8 cellular contexts compared by ENCODE assay signal in the genomic region with DNA sequence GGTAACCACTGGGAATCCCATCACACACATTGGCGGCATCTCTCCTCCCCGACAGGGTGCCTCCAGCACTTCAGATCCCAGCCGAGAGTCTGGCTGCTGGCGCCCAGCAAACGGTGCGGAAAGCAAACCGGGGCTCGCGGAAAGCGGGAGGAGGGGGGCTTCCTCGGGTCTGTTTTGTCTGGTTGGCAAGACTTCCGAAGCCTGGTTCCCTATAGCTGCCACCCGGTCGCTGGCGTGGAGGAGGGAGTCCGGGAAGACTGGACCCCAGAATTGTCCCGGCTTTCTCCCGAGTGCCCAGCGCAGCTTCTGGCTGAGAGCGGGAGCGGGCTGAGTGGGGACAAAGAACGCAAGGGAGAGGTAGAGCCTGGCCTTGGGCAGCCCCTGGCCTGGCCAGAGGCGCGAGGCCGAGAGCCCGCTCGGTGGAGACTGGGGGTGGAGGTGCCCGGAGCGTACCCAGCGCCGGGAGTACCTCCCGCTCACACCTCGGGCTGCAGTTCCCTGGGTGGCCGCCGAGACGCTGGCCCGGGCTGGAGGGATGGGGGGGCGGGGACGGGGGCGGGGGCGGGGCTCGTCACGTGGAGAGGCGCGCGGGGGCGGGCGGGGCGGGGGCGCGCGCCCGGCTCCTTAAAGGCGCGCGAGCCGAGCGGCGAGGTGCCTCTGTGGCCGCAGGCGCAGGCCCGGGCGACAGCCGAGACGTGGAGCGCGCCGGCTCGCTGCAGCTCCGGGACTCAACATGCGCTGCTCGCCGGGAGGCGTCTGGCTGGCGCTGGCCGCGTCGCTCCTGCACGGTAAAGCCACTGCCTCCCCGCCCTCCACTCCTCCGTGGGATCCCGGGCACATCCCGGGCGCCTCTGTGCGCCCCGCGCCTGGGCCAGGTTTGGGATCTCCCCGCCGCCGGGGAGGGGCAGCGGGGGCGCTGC. TPM values are rescaled to one million over a fixed set of nuclear protein-coding genes. Genes with fewer than 3 reads are reported as not detected.
DNase-seq lines count a peak whose midpoint lies in the region; ATAC-seq and TF ChIP-seq lines count a peak whose summit lies in the region.

A gene (plus strand): TSS at position 654 of the 920 bp plus-strand sequence. CDS start 80 bp downstream, at position 734.

- H3K27me3 ChIP-seq in adrenal gland, result peaks cover 20% of the 10 kb centered on the region

- H3K4me1 ChIP-seq in adrenal gland (replicated peaks in 1 of 2), result peaks cover 0 to 3% of the 10 kb centered on the region in 2 donors

- no peaks in the 10 kb centered on the region for H3K9me3 ChIP-seq in adrenal gland (replicated peaks in 1 of 3)

- H3K4me3 Mint-ChIP-seq in progenitor cell of endocrine pancreas (ENCODE audit: low read depth), result peak within 1 kb of the TSS; percentile 84

- peak within 1 kb of the TSS; percentile 79 for H3K27ac Mint-ChIP-seq in progenitor cell of endocrine pancreas

- H3K27ac ChIP-seq in adrenal gland, result peak within 1 kb of the TSS in 1 of 5 donors; percentile 66

- peaks cover 8% of the 10 kb centered on the region for H3K4me1 Mint-ChIP-seq in progenitor cell of endocrine pancreas (ENCODE audit: low read depth)

- no peaks in the 10 kb centered on the region for H3K36me3 Mint-ChIP-seq in progenitor cell of endocrine pancreas (ENCODE audit: insufficient read depth)

- peak; percentile 59 to 86 for DNase-seq in NCI-H524 (lab: John Stamatoyannopoulos, UW)
- no peak for DNase-seq in NCI-H524 treated with DMSO at 0.1 percent for 48 hours (lab: John Stamatoyannopoulos, UW)
- no peak for DNase-seq in HFF-Myc (ENCODE audit: extremely low read depth, low read depth)
- DNase-seq in NCI-H2227 treated with DMSO at 0.1 percent for 48 hours (lab: John Stamatoyannopoulos, UW), result peak; percentile 66
- peak; percentile 20 to 74 (median 25) for DNase-seq in adrenal gland
- peak; percentile 34 for DNase-seq in hepatic stellate cell (ENCODE audit: low spot score)
- peak; percentile 75 for DNase-seq in progenitor cell of endocrine pancreas (ENCODE audit: low spot score, unreplicated experiment)

- H3K4me3 ChIP-seq in HFF-Myc (replicated peaks; ENCODE audit: low read depth, low read length) (peak within 1 kb of the TSS; percentile 26; the same call in 1 of the 2 replicates), adrenal gland (peak within 1 kb of the TSS in 1 of 4 donors; percentile 58)

- no peak for TF ChIP-seq CTCF in HFF-Myc (IDR thresholded peaks at IDR 0.05; ENCODE audit: low read depth, low read length, missing control alignments)
- peak in 2 of 6 experiments; percentile 23 to 27 for TF ChIP-seq CTCF in adrenal gland (IDR thresholded peaks at IDR 0.05)
- peak; percentile 41 for TF ChIP-seq CTCF in progenitor cell of endocrine pancreas (IDR thresholded peaks at IDR 0.05; ENCODE audit: unreplicated experiment)

- 0 to 1% (median 0%) methylated on average over 4 to 92 of the region's 92 CpGs for WGBS in adrenal gland, 4 donors

- no peaks in the 10 kb centered on the region for H3K9me3 Mint-ChIP-seq in progenitor cell of endocrine pancreas (ENCODE audit: low read depth)

- no peaks in the 10 kb centered on the region for H3K36me3 ChIP-seq in adrenal gland (replicated peaks in 1 of 2)

- intact Hi-C loops in adrenal gland (cut with DNase I), result no loop called here

- peak in 1 of 2 donors; percentile 28 for TF ChIP-seq POLR2A in adrenal gland (IDR thresholded peaks at IDR 0.05)

- no peak for ATAC-seq in HG03039 (IDR thresholded peaks at IDR 0.05; ENCODE audit: unreplicated experiment)

- H3K27me3 Mint-ChIP-seq in progenitor cell of endocrine pancreas, result peaks cover 43% of the 10 kb centered on the region

RNA-seq across cellular contexts. Expression of the gene that starts here (rescaled TPM):
- 10 to 100 TPM in 2 of 8 donors, 1 to 10 TPM in 2, under 1 TPM in 4; 0.06 to 19.7 (median 1.8) TPM for total RNA-seq in adrenal gland
- 1 to 10 TPM; 2.2 to 5.8 (median 5.3) TPM for polyA plus RNA-seq in adrenal gland
- total RNA-seq in progenitor cell of endocrine pancreas, result 5.1 and 5.7 TPM in 2 replicates

Comparison
In these comparisons a context has a peak if more than half of its experiments do, and no peak if none do; other contexts are left out.
1. DNase-seq: peak in NCI-H524 (2 of 2), NCI-H2227 treated with DMSO at 0.1 percent for 48 hours (single experiment), adrenal gland (7 of 7), hepatic stellate cell (single experiment) and progenitor cell of endocrine pancreas (single experiment); none in NCI-H524 treated with DMSO at 0.1 percent for 48 hours (single experiment) and HFF-Myc (single experiment).